ENCODE assay signal across 15 cellular contexts in the genomic region with DNA sequence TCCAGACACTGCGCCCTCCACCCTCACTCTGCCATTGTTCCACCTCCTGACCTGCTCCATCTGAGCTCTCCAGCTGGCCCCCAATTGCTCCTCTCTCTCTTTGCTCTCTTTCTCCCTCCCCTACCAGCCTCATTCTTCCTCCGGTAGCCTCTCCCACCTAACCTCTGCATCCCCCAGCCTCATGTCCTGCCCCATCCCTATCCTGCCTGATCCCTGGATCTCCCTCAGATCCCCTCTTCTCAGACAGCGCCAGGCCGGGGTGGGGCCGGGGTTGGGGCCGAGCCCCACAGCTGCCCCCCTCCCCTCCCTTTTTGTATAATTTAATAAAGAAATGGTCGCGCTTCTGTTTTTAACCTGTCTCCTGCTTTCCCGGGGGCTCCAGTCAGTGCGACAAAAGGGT. TPM values are rescaled to one million over a fixed set of nuclear protein-coding genes. Genes with fewer than 3 reads are reported as not detected.
DNase-seq lines count a peak whose midpoint lies in the region; ATAC-seq, FAIRE-seq and TF ChIP-seq lines count a peak whose summit lies in the region.
"Had no signal": no experiment of that assay in that cellular context is flagged by ENCODE, and none has a peak within 500 bp of the region (broad histone marks: within the 10 kb centered on the region; RNA-seq: fewer than 3 reads in every experiment).

No MANE protein-coding gene starts in this region.

- no peaks in the 10 kb centered on the region for H3K9me2 ChIP-seq in Loucy (replicated peaks; ENCODE audit: low read depth, low read length)

- H3K9ac ChIP-seq in Loucy (ENCODE audit: low read depth, low read length, poor library complexity, severe bottlenecking) = peak overlapping the region; percentile 2

- no peak overlapping the region for H2AFZ ChIP-seq in Loucy (ENCODE audit: low read length)

- FAIRE-seq in GM12891 (lab: Jason Lieb, UNC) = no peak
- FAIRE-seq: bronchial epithelial cell had no signal

- CTCF ChIA-PET in A673 (lab: Charles Lee) = no interaction called here

- no peak overlapping the region for H3K4me3 ChIP-seq in A673 (ENCODE audit: low read depth, low read length, poor library complexity, severe bottlenecking)
- H3K4me3 ChIP-seq in Loucy (ENCODE audit: low read length, poor library complexity, severe bottlenecking) = no peak overlapping the region
- H3K4me3 ChIP-seq in esophagus squamous epithelium = no peak overlapping the region
- H3K4me3 ChIP-seq: BLaER1 treated with 17β-estradiol and CSF1 and Interleukin-3, amounts not matched to agents 10 nM and 100 nM; lung; psoas muscle had no signal

- peaks cover 37% of the 10 kb centered on the region for H3K79me2 ChIP-seq in Loucy (ENCODE audit: insufficient read depth, low read length)

- H3K4me2 ChIP-seq in Loucy (ENCODE audit: low read depth, low read length, poor library complexity, severe bottlenecking) = no peak overlapping the region

- H3K9me3 ChIP-seq in A673 (ENCODE audit: low read depth, low read length, poor library complexity, severe bottlenecking) (no peaks in the 10 kb centered on the region), Loucy (ENCODE audit: insufficient read depth, low read depth, low read length) (no peaks in the 10 kb centered on the region), esophagus squamous epithelium (no peaks in the 10 kb centered on the region)
- H3K9me3 ChIP-seq: BLaER1 treated with 17β-estradiol and CSF1 and Interleukin-3, amounts not matched to agents 10 nM and 100 nM; psoas muscle had no signal

- intact Hi-C loops in A673 (cut with micrococcal nuclease; ENCODE audit: unreplicated experiment) = no loop called here
- intact Hi-C loops in esophagus squamous epithelium (cut with DNase I) = no loop called here

- no peak for ATAC-seq in HG03025 (IDR thresholded peaks at IDR 0.05; ENCODE audit: low FRiP score, unreplicated experiment)
- ATAC-seq: psoas muscle; stimulated activated memory B cell treated with anti-CD40 and anti-IgM and Interleukin-4, amounts not matched to agents 10 μg/mL and 1 μg/mL and 100 μg/mL, for 72 hours had no signal

- H3K36me3 ChIP-seq in A673 (ENCODE audit: insufficient read depth, low read length, poor library complexity, severe bottlenecking) (peaks cover 36% of the 10 kb centered on the region), Loucy (ENCODE audit: insufficient read depth, low read length) (peaks cover 3% of the 10 kb centered on the region; the same call in 1 of the 2 replicates), esophagus squamous epithelium (peaks cover 4 to 21% (median 4%) of the 10 kb centered on the region in 3 donors)
- H3K36me3 ChIP-seq: BLaER1 treated with 17β-estradiol and CSF1 and Interleukin-3, amounts not matched to agents 10 nM and 100 nM had no signal

- POLR2A ChIA-PET in A673 (lab: Charles Lee; ENCODE audit: low non-redundant PET) = no interaction called here

- TF ChIP-seq CTCF in A673 (conservative IDR thresholded peaks at IDR 0.05; ENCODE audit: low read depth, low read length) (no peak), Loucy (conservative IDR thresholded peaks at IDR 0.05; ENCODE audit: low read length) (no peak), esophagus squamous epithelium (IDR thresholded peaks at IDR 0.05) (no peak)

- peaks cover 20% of the 10 kb centered on the region for H3K4me1 ChIP-seq in A673 (ENCODE audit: insufficient read depth, low read length, poor library complexity, severe bottlenecking)
- peaks cover 28% of the 10 kb centered on the region for H3K4me1 ChIP-seq in Loucy (ENCODE audit: insufficient read depth, low read length, poor library complexity, severe bottlenecking)
- H3K4me1 ChIP-seq in esophagus squamous epithelium = peaks cover 39 to 76% (median 44%) of the 10 kb centered on the region in 3 donors

- no peaks in the 10 kb centered on the region for H3F3A ChIP-seq in Loucy (ENCODE audit: low read depth)

- H4K20me1 ChIP-seq in Loucy (ENCODE audit: insufficient read depth, low read length, poor library complexity, severe bottlenecking) = peaks cover 19% of the 10 kb centered on the region

- H3K27me3 ChIP-seq in A673 (replicated peaks; ENCODE audit: insufficient read depth, low read depth, low read length, poor library complexity) = no peaks in the 10 kb centered on the region
- no peaks in the 10 kb centered on the region for H3K27me3 ChIP-seq in Loucy (ENCODE audit: insufficient read depth, low read length, poor library complexity, severe bottlenecking)
- peaks cover 0 to 9% (median 0%) of the 10 kb centered on the region in 4 donors for H3K27me3 ChIP-seq in esophagus squamous epithelium

- H3K27ac ChIP-seq in A673 (ENCODE audit: low read depth, low read length, poor library complexity, severe bottlenecking) = peak overlapping the region; percentile 40
- peak overlapping the region in 3 of 4 donors; percentile 49 to 99 (median 99) for H3K27ac ChIP-seq in esophagus squamous epithelium
- H3K27ac ChIP-seq: psoas muscle had no signal

- 80 to 92% methylated on average over 2 to 10 of the region's 10 CpGs for WGBS in esophagus squamous epithelium, 2 donors

- BruUV-seq in A673 (replicated peaks; lab: Mats Ljungman, UMichigan) = no TSS peak

- no peak for TF ChIP-seq POLR2A in esophagus squamous epithelium (IDR thresholded peaks at IDR 0.05)
- TF ChIP-seq POLR2A in GM12891 (IDR thresholded peaks at IDR 0.05; ENCODE audit: low read depth, low read length) = no peak

- DNase-seq in A673 (ENCODE audit: low spot score) (no peak), esophagus squamous epithelium (lab: John Stamatoyannopoulos, UW) (no peak), GDM1 (lab: John Stamatoyannopoulos, UW) (no peak), GM12891 (ENCODE audit: insufficient read length, low spot score) (no peak)
- DNase-seq: HCEC 1CT, NCI-H1417, NCI-H524 treated with DMSO at 0.1 percent for 48 hours, psoas muscle had no signal

TF ChIP-seq in GM12891, 5 proteins besides CTCF, POLR2A, EP300 and RAD21:
- TF ChIP-seq SPI1 (IDR thresholded peaks at IDR 0.05; ENCODE audit: low read depth, low read length) (no peak), PAX5 (IDR thresholded peaks at IDR 0.05; ENCODE audit: insufficient read depth, low read length, severe bottlenecking) (no peak), POLR2AphosphoS5 (IDR thresholded peaks at IDR 0.05; ENCODE audit: low read depth, low read length) (no peak), TAF1 (IDR thresholded peaks at IDR 0.05; ENCODE audit: low read depth, low read length) (no peak), POU2F2 (IDR thresholded peaks at IDR 0.05; ENCODE audit: low read depth, low read length) (no peak)

RNA-seq across cellular contexts. Expression of a gene that starts 1.7 kb away (rescaled TPM):
- total RNA-seq in A673 (2021) (4.1 and 5.5 TPM in 2 replicates), esophagus squamous epithelium (under 1 TPM in 3 of 4 donors, not detected in 1; 0.35 to 0.76 (median 0.50) TPM)
- polyA plus RNA-seq in GM12891 (2012; ENCODE audit: low read depth, missing spikeins) = 1.4 TPM
- total RNA-seq: bronchial epithelial cell had no signal

RNA-seq across cellular contexts. Expression of a gene that starts 4.4 kb away (rescaled TPM):
- total RNA-seq in A673 (2021) (600 and 620 TPM in 2 replicates), esophagus squamous epithelium (100 to 1,000 TPM in 3 of 4 donors, 10 to 100 TPM in 1; 78.2 to 149 (median 123) TPM)
- polyA plus RNA-seq in GM12891 (2012; ENCODE audit: low read depth, missing spikeins) = 58.6 TPM

RNA-seq across cellular contexts. Expression of a gene that starts 17.7 kb away (rescaled TPM):
- total RNA-seq in A673 (2021) = 242 and 254 TPM in 2 replicates
- total RNA-seq in esophagus squamous epithelium = 100 to 1,000 TPM; 158 to 170 (median 162) TPM
- polyA plus RNA-seq in GM12891 (2012; ENCODE audit: low read depth, missing spikeins) = 112 TPM

RNA-seq across cellular contexts. Expression of a gene that starts 18.7 kb away (rescaled TPM):
- total RNA-seq in A673 (2021) (not detected in 2 replicates), esophagus squamous epithelium (10 to 100 TPM in 1 of 4 donors, 1 to 10 TPM in 3; 1.2 to 11.8 (median 5.0) TPM)
- 15.3 TPM for polyA plus RNA-seq in GM12891 (2012; ENCODE audit: low read depth, missing spikeins)
- total RNA-seq: bronchial epithelial cell, endothelial cell of umbilical vein had no signal
- polyA plus RNA-seq: endothelial cell of umbilical vein had no signal

RNA-seq across cellular contexts. Expression of a gene that starts 46.8 kb away (rescaled TPM):
- total RNA-seq in A673 (2021) = 67.2 and 67.7 TPM in 2 replicates
- total RNA-seq in esophagus squamous epithelium = 10 to 100 TPM; 39.6 to 57.5 (median 49.1) TPM
- polyA plus RNA-seq in GM12891 (2012; ENCODE audit: low read depth, missing spikeins) = 36.6 TPM
